ENCODE assay signal across 1 cellular context in the genomic region with DNA sequence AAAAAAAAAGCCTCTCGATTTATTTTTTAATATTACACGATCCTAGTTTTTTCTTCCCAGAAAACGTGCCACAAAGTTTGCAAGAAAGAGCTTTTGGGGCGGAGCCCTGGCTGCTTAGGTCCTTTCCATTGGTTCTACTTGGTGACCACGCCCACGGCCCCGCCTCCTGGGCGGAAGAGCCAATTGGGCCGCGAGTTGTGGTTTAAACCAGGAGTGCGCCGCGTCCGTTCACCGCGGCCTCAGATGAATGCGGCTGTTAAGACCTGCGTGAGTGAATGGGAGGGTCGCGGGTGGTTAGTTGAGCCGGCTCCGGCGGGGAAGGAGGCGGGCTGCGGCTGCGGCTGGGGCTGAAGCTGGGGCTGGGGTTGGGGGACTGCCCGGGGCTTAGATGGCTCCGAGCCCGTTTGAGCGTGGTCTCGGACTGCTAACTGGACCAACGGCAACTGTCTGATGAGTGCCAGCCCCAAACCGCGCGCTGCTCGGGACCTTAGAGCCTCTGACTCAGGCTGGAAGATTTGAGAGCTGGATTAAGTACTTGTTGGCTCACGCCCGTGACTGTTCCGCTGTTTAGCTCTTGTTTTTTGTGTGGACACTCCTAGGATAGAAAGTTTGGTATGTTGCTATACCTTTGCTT.
TF ChIP-seq lines count a peak whose summit lies in the region.

A gene (plus strand): TSS at position 231 of the 634 bp plus-strand sequence. CDS start 458 bp downstream, outside the sequence.

TF ChIP-seq in K562, 482 proteins besides CTCF, POLR2A, EP300 and RAD21 (continued from another document and continues in another):
- TF ChIP-seq, protein P1, sequence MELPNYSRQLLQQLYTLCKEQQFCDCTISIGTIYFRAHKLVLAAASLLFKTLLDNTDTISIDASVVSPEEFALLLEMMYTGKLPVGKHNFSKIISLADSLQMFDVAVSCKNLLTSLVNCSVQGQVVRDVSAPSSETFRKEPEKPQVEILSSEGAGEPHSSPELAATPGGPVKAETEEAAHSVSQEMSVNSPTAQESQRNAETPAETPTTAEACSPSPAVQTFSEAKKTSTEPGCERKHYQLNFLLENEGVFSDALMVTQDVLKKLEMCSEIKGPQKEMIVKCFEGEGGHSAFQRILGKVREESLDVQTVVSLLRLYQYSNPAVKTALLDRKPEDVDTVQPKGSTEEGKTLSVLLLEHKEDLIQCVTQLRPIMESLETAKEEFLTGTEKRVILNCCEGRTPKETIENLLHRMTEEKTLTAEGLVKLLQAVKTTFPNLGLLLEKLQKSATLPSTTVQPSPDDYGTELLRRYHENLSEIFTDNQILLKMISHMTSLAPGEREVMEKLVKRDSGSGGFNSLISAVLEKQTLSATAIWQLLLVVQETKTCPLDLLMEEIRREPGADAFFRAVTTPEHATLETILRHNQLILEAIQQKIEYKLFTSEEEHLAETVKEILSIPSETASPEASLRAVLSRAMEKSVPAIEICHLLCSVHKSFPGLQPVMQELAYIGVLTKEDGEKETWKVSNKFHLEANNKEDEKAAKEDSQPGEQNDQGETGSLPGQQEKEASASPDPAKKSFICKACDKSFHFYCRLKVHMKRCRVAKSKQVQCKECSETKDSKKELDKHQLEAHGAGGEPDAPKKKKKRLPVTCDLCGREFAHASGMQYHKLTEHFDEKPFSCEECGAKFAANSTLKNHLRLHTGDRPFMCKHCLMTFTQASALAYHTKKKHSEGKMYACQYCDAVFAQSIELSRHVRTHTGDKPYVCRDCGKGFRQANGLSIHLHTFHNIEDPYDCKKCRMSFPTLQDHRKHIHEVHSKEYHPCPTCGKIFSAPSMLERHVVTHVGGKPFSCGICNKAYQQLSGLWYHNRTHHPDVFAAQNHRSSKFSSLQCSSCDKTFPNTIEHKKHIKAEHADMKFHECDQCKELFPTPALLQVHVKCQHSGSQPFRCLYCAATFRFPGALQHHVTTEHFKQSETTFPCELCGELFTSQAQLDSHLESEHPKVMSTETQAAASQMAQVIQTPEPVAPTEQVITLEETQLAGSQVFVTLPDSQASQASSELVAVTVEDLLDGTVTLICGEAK (IDR thresholded peaks at IDR 0.05): no peak
- TF ChIP-seq, protein P1 (CRISPR knock-in tag; IDR thresholded peaks at IDR 0.05): no peak
- TF ChIP-seq, protein P2, sequence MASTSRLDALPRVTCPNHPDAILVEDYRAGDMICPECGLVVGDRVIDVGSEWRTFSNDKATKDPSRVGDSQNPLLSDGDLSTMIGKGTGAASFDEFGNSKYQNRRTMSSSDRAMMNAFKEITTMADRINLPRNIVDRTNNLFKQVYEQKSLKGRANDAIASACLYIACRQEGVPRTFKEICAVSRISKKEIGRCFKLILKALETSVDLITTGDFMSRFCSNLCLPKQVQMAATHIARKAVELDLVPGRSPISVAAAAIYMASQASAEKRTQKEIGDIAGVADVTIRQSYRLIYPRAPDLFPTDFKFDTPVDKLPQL (IDR thresholded peaks at IDR 0.05; ENCODE audit: extremely low read depth, insufficient read length): no peak
- TF ChIP-seq, protein P3, sequence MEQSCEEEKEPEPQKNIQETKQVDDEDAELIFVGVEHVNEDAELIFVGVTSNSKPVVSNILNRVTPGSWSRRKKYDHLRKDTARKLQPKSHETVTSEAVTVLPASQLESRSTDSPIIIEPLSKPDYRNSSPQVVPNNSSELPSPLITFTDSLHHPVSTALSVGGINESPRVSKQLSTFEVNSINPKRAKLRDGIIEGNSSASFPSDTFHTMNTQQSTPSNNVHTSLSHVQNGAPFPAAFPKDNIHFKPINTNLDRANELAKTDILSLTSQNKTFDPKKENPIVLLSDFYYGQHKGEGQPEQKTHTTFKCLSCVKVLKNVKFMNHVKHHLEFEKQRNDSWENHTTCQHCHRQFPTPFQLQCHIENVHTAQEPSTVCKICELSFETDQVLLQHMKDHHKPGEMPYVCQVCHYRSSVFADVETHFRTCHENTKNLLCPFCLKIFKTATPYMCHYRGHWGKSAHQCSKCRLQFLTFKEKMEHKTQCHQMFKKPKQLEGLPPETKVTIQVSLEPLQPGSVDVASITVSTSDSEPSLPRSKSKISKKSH (CRISPR knock-in tag; IDR thresholded peaks at IDR 0.05): no peak
- no peak for TF ChIP-seq THRAP3 (IDR thresholded peaks at IDR 0.05; ENCODE audit: borderline replicate concordance)
- TF ChIP-seq ZNF354B (CRISPR knock-in tag; IDR thresholded peaks at IDR 0.05): no peak
- TF ChIP-seq, protein P4, sequence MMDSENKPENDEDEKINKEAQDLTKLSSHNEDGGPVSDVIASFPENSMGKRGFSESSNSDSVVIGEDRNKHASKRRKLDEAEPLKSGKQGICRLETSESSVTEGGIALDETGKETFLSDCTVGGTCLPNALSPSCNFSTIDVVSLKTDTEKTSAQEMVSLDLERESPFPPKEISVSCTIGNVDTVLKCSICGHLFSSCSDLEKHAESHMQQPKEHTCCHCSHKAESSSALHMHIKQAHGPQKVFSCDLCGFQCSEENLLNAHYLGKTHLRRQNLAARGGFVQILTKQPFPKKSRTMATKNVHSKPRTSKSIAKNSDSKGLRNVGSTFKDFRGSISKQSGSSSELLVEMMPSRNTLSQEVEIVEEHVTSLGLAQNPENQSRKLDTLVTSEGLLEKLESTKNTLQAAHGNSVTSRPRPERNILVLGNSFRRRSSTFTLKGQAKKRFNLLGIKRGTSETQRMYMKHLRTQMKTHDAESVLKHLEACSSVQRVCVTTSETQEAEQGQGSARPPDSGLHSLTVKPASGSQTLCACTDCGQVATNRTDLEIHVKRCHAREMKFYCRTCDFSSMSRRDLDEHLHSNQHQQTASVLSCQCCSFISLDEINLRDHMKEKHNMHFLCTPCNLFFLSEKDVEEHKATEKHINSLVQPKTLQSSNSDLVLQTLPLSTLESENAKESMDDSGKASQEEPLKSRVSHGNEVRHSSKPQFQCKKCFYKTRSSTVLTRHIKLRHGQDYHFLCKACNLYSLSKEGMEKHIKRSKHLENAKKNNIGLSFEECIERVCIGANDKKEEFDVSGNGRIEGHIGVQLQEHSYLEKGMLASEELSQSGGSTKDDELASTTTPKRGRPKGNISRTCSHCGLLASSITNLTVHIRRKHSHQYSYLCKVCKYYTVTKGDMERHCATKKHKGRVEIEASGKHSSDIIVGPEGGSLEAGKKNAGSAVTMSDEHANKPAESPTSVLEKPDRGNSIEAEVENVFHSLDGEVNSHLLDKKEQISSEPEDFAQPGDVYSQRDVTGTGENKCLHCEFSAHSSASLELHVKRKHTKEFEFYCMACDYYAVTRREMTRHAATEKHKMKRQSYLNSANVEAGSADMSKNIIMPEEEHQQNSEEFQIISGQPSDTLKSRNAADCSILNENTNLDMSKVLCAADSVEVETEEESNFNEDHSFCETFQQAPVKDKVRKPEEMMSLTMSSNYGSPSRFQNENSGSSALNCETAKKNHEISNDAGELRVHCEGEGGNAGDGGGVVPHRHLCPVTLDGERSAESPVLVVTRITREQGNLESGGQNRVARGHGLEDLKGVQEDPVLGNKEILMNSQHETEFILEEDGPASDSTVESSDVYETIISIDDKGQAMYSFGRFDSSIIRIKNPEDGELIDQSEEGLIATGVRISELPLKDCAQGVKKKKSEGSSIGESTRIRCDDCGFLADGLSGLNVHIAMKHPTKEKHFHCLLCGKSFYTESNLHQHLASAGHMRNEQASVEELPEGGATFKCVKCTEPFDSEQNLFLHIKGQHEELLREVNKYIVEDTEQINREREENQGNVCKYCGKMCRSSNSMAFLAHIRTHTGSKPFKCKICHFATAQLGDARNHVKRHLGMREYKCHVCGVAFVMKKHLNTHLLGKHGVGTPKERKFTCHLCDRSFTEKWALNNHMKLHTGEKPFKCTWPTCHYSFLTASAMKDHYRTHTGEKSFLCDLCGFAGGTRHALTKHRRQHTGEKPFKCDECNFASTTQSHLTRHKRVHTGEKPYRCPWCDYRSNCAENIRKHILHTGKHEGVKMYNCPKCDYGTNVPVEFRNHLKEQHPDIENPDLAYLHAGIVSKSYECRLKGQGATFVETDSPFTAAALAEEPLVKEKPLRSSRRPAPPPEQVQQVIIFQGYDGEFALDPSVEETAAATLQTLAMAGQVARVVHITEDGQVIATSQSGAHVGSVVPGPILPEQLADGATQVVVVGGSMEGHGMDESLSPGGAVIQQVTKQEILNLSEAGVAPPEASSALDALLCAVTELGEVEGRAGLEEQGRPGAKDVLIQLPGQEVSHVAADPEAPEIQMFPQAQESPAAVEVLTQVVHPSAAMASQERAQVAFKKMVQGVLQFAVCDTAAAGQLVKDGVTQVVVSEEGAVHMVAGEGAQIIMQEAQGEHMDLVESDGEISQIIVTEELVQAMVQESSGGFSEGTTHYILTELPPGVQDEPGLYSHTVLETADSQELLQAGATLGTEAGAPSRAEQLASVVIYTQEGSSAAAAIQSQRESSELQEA (IDR thresholded peaks at IDR 0.05; ENCODE audit: low read depth): no peak
- TF ChIP-seq, protein P5, sequence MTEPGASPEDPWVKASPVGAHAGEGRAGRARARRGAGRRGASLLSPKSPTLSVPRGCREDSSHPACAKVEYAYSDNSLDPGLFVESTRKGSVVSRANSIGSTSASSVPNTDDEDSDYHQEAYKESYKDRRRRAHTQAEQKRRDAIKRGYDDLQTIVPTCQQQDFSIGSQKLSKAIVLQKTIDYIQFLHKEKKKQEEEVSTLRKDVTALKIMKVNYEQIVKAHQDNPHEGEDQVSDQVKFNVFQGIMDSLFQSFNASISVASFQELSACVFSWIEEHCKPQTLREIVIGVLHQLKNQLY (CRISPR knock-in tag; conservative IDR thresholded peaks at IDR 0.05): no peak
- no peak for TF ChIP-seq SRSF1 (IDR thresholded peaks at IDR 0.05; ENCODE audit: low read depth, low read length)
- TF ChIP-seq SIN3B (IDR thresholded peaks at IDR 0.05; ENCODE audit: low read depth): no peak
- TF ChIP-seq ZNF324 (CRISPR knock-in tag; IDR thresholded peaks at IDR 0.05): no peak
- TF ChIP-seq FOXP1 (CRISPR knock-in tag; IDR thresholded peaks at IDR 0.05): no peak
- TF ChIP-seq, protein P6, sequence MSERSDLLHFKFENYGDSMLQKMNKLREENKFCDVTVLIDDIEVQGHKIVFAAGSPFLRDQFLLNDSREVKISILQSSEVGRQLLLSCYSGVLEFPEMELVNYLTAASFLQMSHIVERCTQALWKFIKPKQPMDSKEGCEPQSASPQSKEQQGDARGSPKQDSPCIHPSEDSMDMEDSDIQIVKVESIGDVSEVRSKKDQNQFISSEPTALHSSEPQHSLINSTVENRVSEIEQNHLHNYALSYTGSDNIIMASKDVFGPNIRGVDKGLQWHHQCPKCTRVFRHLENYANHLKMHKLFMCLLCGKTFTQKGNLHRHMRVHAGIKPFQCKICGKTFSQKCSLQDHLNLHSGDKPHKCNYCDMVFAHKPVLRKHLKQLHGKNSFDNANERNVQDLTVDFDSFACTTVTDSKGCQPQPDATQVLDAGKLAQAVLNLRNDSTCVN (CRISPR knock-in tag; IDR thresholded peaks at IDR 0.05): no peak
- TF ChIP-seq ZNF347 (CRISPR knock-in tag; IDR thresholded peaks at IDR 0.05; ENCODE audit: low read depth): no peak
- no peak for TF ChIP-seq MXI1 (IDR thresholded peaks at IDR 0.05; ENCODE audit: low read depth, low read length)
- no peak for TF ChIP-seq ZNF239 (CRISPR knock-in tag; IDR thresholded peaks at IDR 0.05)
- no peak for TF ChIP-seq XRCC3 (IDR thresholded peaks at IDR 0.05)
- TF ChIP-seq SUPT5H (IDR thresholded peaks at IDR 0.05): peak; percentile 94
- no peak for TF ChIP-seq ZNF274 (IDR thresholded peaks at IDR 0.05; ENCODE audit: borderline replicate concordance, low read depth, low read length)
- no peak for TF ChIP-seq ZNF551 (CRISPR knock-in tag; IDR thresholded peaks at IDR 0.05)
- TF ChIP-seq SRF (CRISPR knock-in tag; IDR thresholded peaks at IDR 0.05): no peak
- TF ChIP-seq FOXM1 (IDR thresholded peaks at IDR 0.05; ENCODE audit: low read depth): peak; percentile 100
- TF ChIP-seq FOXM1 (CRISPR knock-in tag; IDR thresholded peaks at IDR 0.05; ENCODE audit: low read depth): peak; percentile 99
- TF ChIP-seq HSF4 (CRISPR knock-in tag; IDR thresholded peaks at IDR 0.05; ENCODE audit: borderline replicate concordance): no peak
- no peak for TF ChIP-seq BDP1 (IDR thresholded peaks at IDR 0.05; ENCODE audit: insufficient read depth, insufficient read length)
- TF ChIP-seq GTF2E2 (tag; IDR thresholded peaks at IDR 0.05): peak; percentile 86
- no peak for TF ChIP-seq ZNF253 (CRISPR knock-in tag; conservative IDR thresholded peaks at IDR 0.05)
- no peak for TF ChIP-seq SIRT6 (IDR thresholded peaks at IDR 0.05; ENCODE audit: low read depth, low read length)
- no peak for TF ChIP-seq BMI1 (IDR thresholded peaks at IDR 0.05; ENCODE audit: low read length)
- peak; percentile 59 for TF ChIP-seq SAP30 (IDR thresholded peaks at IDR 0.05; ENCODE audit: borderline replicate concordance, insufficient read depth, low read depth, low read length, poor library complexity, severe bottlenecking)
- no peak for TF ChIP-seq RBM14 (IDR thresholded peaks at IDR 0.05; ENCODE audit: borderline replicate concordance, insufficient read depth, low read depth, low read length)
- peak; percentile 63 to 74 for TF ChIP-seq NRF1 (conservative IDR thresholded peaks at IDR 0.05 in 1 of 2, IDR thresholded peaks at IDR 0.05 in 1 of 2)
- TF ChIP-seq, protein P7, sequence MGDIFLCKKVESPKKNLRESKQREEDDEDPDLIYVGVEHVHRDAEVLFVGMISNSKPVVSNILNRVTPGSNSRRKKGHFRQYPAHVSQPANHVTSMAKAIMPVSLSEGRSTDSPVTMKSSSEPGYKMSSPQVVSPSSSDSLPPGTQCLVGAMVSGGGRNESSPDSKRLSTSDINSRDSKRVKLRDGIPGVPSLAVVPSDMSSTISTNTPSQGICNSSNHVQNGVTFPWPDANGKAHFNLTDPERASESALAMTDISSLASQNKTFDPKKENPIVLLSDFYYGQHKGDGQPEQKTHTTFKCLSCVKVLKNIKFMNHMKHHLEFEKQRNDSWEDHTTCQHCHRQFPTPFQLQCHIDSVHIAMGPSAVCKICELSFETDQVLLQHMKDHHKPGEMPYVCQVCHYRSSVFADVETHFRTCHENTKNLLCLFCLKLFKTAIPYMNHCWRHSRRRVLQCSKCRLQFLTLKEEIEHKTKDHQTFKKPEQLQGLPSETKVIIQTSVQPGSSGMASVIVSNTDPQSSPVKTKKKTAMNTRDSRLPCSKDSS (IDR thresholded peaks at IDR 0.05; ENCODE audit: low read depth, partially characterized antibody): no peak
